Comparison of ENCODE assay signal across 1 cellular context in genomic region chr4:103075894-103076776, GRCh38.
TF ChIP-seq lines count a peak whose summit lies in the region.

A gene with protein sequence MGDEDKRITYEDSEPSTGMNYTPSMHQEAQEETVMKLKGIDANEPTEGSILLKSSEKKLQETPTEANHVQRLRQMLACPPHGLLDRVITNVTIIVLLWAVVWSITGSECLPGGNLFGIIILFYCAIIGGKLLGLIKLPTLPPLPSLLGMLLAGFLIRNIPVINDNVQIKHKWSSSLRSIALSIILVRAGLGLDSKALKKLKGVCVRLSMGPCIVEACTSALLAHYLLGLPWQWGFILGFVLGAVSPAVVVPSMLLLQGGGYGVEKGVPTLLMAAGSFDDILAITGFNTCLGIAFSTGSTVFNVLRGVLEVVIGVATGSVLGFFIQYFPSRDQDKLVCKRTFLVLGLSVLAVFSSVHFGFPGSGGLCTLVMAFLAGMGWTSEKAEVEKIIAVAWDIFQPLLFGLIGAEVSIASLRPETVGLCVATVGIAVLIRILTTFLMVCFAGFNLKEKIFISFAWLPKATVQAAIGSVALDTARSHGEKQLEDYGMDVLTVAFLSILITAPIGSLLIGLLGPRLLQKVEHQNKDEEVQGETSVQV (minus strand): TSS chr4:103076761. CDS start chr4:103067550, 9,211 bp downstream.

TF ChIP-seq in HepG2, 621 proteins besides CTCF, POLR2A, EP300 and RAD21 (continued from another document and continues in another):
- TF ChIP-seq, protein P1, sequence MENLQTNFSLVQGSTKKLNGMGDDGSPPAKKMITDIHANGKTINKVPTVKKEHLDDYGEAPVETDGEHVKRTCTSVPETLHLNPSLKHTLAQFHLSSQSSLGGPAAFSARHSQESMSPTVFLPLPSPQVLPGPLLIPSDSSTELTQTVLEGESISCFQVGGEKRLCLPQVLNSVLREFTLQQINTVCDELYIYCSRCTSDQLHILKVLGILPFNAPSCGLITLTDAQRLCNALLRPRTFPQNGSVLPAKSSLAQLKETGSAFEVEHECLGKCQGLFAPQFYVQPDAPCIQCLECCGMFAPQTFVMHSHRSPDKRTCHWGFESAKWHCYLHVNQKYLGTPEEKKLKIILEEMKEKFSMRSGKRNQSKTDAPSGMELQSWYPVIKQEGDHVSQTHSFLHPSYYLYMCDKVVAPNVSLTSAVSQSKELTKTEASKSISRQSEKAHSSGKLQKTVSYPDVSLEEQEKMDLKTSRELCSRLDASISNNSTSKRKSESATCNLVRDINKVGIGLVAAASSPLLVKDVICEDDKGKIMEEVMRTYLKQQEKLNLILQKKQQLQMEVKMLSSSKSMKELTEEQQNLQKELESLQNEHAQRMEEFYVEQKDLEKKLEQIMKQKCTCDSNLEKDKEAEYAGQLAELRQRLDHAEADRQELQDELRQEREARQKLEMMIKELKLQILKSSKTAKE (CRISPR knock-in tag; IDR thresholded peaks at IDR 0.05; ENCODE audit: borderline replicate concordance): 0 out of 2 replicates have a peak, but pooled peaks have one; percentile 39
- TF ChIP-seq PPARG (CRISPR knock-in tag; conservative IDR thresholded peaks at IDR 0.05) (0 out of 2 replicates have a peak, but pooled peaks have one; percentile 10), TBP (CRISPR knock-in tag; IDR thresholded peaks at IDR 0.05) (no peak), ZNF572 (CRISPR knock-in tag; IDR thresholded peaks at IDR 0.05) (peak; percentile 60; the same call in 1 of the 2 replicates), KDM5B (CRISPR knock-in tag; IDR thresholded peaks at IDR 0.05; ENCODE audit: borderline replicate concordance) (peak; percentile 95; the same call in 1 of the 2 replicates), ZFAT (CRISPR knock-in tag; conservative IDR thresholded peaks at IDR 0.05) (peak; percentile 48; the same call in 1 of the 2 replicates), TAF1 (CRISPR knock-in tag; IDR thresholded peaks at IDR 0.05) (peak; percentile 86), ZNF563 (CRISPR knock-in tag; IDR thresholded peaks at IDR 0.05) (peak; percentile 84), ONECUT2 (CRISPR knock-in tag; IDR thresholded peaks at IDR 0.05) (no peak), SMARCE1 (IDR thresholded peaks at IDR 0.05; ENCODE audit: borderline replicate concordance) (no peak), CC2D1A (CRISPR knock-in tag; IDR thresholded peaks at IDR 0.05) (no peak), ZNF484 (CRISPR knock-in tag; IDR thresholded peaks at IDR 0.05; ENCODE audit: borderline replicate concordance, low read depth) (no peak), MYC (CRISPR knock-in tag; IDR thresholded peaks at IDR 0.05; ENCODE audit: borderline replicate concordance) (peak; percentile 97), KLF6 (CRISPR knock-in tag; IDR thresholded peaks at IDR 0.05) (no peak), ZNF354B (CRISPR knock-in tag; IDR thresholded peaks at IDR 0.05) (no peak), THAP9 (CRISPR knock-in tag; IDR thresholded peaks at IDR 0.05; ENCODE audit: borderline replicate concordance) (peak; percentile 14; the same call in 1 of the 2 replicates), ZNF292 (CRISPR knock-in tag; IDR thresholded peaks at IDR 0.05; ENCODE audit: borderline replicate concordance, low read depth) (no peak), ZNF138 (CRISPR knock-in tag; IDR thresholded peaks at IDR 0.05; ENCODE audit: low read depth) (peak; percentile 79; the same call in 1 of the 2 replicates), ZSCAN20 (CRISPR knock-in tag; IDR thresholded peaks at IDR 0.05; ENCODE audit: borderline replicate concordance) (peak; percentile 96), ZSCAN21 (CRISPR knock-in tag; IDR thresholded peaks at IDR 0.05; ENCODE audit: borderline replicate concordance) (peak; percentile 77; the same call in 1 of the 2 replicates), ZNF329 (CRISPR knock-in tag; IDR thresholded peaks at IDR 0.05; ENCODE audit: low read depth) (peak; percentile 69; the same call in 1 of the 2 replicates), ZKSCAN5 (CRISPR knock-in tag; IDR thresholded peaks at IDR 0.05) (0 out of 2 replicates have a peak, but pooled peaks have one; percentile 26), REXO4 (CRISPR knock-in tag; IDR thresholded peaks at IDR 0.05; ENCODE audit: borderline replicate concordance) (0 out of 2 replicates have a peak, but pooled peaks have one; percentile 16), ZNF766 (CRISPR knock-in tag; IDR thresholded peaks at IDR 0.05; ENCODE audit: borderline replicate concordance) (0 out of 2 replicates have a peak, but pooled peaks have one; percentile 33), ZFP36L2 (CRISPR knock-in tag; IDR thresholded peaks at IDR 0.05) (no peak), NCOR1 (IDR thresholded peaks at IDR 0.05; ENCODE audit: borderline replicate concordance, low read length) (no peak)
- TF ChIP-seq, protein P2, sequence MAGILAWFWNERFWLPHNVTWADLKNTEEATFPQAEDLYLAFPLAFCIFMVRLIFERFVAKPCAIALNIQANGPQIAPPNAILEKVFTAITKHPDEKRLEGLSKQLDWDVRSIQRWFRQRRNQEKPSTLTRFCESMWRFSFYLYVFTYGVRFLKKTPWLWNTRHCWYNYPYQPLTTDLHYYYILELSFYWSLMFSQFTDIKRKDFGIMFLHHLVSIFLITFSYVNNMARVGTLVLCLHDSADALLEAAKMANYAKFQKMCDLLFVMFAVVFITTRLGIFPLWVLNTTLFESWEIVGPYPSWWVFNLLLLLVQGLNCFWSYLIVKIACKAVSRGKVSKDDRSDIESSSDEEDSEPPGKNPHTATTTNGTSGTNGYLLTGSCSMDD (CRISPR knock-in tag; IDR thresholded peaks at IDR 0.05): peak; percentile 74
- TF ChIP-seq, protein P3, sequence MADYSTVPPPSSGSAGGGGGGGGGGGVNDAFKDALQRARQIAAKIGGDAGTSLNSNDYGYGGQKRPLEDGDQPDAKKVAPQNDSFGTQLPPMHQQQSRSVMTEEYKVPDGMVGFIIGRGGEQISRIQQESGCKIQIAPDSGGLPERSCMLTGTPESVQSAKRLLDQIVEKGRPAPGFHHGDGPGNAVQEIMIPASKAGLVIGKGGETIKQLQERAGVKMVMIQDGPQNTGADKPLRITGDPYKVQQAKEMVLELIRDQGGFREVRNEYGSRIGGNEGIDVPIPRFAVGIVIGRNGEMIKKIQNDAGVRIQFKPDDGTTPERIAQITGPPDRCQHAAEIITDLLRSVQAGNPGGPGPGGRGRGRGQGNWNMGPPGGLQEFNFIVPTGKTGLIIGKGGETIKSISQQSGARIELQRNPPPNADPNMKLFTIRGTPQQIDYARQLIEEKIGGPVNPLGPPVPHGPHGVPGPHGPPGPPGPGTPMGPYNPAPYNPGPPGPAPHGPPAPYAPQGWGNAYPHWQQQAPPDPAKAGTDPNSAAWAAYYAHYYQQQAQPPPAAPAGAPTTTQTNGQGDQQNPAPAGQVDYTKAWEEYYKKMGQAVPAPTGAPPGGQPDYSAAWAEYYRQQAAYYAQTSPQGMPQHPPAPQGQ (CRISPR knock-in tag; IDR thresholded peaks at IDR 0.05; ENCODE audit: borderline replicate concordance): no peak; the same call in 1 of the 2 replicates
- TF ChIP-seq, protein P4, sequence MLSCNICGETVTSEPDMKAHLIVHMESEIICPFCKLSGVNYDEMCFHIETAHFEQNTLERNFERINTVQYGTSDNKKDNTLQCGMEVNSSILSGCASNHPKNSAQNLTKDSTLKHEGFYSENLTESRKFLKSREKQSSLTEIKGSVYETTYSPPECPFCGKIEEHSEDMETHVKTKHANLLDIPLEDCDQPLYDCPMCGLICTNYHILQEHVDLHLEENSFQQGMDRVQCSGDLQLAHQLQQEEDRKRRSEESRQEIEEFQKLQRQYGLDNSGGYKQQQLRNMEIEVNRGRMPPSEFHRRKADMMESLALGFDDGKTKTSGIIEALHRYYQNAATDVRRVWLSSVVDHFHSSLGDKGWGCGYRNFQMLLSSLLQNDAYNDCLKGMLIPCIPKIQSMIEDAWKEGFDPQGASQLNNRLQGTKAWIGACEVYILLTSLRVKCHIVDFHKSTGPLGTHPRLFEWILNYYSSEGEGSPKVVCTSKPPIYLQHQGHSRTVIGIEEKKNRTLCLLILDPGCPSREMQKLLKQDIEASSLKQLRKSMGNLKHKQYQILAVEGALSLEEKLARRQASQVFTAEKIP (CRISPR knock-in tag; IDR thresholded peaks at IDR 0.05; ENCODE audit: borderline replicate concordance): no peak
- TF ChIP-seq, protein P5, sequence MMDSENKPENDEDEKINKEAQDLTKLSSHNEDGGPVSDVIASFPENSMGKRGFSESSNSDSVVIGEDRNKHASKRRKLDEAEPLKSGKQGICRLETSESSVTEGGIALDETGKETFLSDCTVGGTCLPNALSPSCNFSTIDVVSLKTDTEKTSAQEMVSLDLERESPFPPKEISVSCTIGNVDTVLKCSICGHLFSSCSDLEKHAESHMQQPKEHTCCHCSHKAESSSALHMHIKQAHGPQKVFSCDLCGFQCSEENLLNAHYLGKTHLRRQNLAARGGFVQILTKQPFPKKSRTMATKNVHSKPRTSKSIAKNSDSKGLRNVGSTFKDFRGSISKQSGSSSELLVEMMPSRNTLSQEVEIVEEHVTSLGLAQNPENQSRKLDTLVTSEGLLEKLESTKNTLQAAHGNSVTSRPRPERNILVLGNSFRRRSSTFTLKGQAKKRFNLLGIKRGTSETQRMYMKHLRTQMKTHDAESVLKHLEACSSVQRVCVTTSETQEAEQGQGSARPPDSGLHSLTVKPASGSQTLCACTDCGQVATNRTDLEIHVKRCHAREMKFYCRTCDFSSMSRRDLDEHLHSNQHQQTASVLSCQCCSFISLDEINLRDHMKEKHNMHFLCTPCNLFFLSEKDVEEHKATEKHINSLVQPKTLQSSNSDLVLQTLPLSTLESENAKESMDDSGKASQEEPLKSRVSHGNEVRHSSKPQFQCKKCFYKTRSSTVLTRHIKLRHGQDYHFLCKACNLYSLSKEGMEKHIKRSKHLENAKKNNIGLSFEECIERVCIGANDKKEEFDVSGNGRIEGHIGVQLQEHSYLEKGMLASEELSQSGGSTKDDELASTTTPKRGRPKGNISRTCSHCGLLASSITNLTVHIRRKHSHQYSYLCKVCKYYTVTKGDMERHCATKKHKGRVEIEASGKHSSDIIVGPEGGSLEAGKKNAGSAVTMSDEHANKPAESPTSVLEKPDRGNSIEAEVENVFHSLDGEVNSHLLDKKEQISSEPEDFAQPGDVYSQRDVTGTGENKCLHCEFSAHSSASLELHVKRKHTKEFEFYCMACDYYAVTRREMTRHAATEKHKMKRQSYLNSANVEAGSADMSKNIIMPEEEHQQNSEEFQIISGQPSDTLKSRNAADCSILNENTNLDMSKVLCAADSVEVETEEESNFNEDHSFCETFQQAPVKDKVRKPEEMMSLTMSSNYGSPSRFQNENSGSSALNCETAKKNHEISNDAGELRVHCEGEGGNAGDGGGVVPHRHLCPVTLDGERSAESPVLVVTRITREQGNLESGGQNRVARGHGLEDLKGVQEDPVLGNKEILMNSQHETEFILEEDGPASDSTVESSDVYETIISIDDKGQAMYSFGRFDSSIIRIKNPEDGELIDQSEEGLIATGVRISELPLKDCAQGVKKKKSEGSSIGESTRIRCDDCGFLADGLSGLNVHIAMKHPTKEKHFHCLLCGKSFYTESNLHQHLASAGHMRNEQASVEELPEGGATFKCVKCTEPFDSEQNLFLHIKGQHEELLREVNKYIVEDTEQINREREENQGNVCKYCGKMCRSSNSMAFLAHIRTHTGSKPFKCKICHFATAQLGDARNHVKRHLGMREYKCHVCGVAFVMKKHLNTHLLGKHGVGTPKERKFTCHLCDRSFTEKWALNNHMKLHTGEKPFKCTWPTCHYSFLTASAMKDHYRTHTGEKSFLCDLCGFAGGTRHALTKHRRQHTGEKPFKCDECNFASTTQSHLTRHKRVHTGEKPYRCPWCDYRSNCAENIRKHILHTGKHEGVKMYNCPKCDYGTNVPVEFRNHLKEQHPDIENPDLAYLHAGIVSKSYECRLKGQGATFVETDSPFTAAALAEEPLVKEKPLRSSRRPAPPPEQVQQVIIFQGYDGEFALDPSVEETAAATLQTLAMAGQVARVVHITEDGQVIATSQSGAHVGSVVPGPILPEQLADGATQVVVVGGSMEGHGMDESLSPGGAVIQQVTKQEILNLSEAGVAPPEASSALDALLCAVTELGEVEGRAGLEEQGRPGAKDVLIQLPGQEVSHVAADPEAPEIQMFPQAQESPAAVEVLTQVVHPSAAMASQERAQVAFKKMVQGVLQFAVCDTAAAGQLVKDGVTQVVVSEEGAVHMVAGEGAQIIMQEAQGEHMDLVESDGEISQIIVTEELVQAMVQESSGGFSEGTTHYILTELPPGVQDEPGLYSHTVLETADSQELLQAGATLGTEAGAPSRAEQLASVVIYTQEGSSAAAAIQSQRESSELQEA (CRISPR knock-in tag; IDR thresholded peaks at IDR 0.05; ENCODE audit: not compliant biosample characterization): peak; percentile 88
- TF ChIP-seq, protein P6, sequence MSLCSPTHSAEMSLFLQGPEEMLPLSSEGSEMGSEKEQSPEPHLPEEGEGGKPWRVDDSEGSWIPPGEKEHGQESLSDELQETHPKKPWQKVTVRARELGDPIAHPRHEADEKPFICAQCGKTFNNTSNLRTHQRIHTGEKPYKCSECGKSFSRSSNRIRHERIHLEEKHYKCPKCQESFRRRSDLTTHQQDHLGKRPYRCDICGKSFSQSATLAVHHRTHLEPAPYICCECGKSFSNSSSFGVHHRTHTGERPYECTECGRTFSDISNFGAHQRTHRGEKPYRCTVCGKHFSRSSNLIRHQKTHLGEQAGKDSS (CRISPR knock-in tag; IDR thresholded peaks at IDR 0.05; ENCODE audit: borderline replicate concordance, low read depth): peak; percentile 34; the same call in 1 of the 2 replicates
- TF ChIP-seq, protein P7, sequence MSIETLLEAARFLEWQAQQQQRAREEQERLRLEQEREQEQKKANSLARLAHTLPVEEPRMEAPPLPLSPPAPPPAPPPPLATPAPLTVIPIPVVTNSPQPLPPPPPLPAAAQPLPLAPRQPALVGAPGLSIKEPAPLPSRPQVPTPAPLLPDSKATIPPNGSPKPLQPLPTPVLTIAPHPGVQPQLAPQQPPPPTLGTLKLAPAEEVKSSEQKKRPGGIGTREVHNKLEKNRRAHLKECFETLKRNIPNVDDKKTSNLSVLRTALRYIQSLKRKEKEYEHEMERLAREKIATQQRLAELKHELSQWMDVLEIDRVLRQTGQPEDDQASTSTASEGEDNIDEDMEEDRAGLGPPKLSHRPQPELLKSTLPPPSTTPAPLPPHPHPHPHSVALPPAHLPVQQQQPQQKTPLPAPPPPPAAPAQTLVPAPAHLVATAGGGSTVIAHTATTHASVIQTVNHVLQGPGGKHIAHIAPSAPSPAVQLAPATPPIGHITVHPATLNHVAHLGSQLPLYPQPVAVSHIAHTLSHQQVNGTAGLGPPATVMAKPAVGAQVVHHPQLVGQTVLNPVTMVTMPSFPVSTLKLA (IDR thresholded peaks at IDR 0.05): no peak
